In genomic region chr13:32555613-32556012, GRCh38 we compare ENCODE assay signal across 8 cellular contexts.
"Had no signal": no experiment of that assay in that cellular context is flagged by ENCODE, and none has a peak within 500 bp of the region (broad histone marks: within the 10 kb centered on the region; RNA-seq: fewer than 3 reads in every experiment).

No MANE protein-coding gene starts in this region.

- DNase-seq: GM23248, GOT3, H7, H9, HCEC 1CT, HFFc6 had no signal

- H3K27ac Mint-ChIP-seq: GM23338, H9, HFFc6 had no signal

- ATAC-seq: GM23338, HCT116 had no signal

- H3K4me3 Mint-ChIP-seq: GM23338, H9, HFFc6 had no signal

- H3K9me3 Mint-ChIP-seq: HFFc6 had no signal

- H3K4me1 Mint-ChIP-seq: GM23338, H9 had no signal
